ENCODE assay signal across 1 cellular context in the genomic region with DNA sequence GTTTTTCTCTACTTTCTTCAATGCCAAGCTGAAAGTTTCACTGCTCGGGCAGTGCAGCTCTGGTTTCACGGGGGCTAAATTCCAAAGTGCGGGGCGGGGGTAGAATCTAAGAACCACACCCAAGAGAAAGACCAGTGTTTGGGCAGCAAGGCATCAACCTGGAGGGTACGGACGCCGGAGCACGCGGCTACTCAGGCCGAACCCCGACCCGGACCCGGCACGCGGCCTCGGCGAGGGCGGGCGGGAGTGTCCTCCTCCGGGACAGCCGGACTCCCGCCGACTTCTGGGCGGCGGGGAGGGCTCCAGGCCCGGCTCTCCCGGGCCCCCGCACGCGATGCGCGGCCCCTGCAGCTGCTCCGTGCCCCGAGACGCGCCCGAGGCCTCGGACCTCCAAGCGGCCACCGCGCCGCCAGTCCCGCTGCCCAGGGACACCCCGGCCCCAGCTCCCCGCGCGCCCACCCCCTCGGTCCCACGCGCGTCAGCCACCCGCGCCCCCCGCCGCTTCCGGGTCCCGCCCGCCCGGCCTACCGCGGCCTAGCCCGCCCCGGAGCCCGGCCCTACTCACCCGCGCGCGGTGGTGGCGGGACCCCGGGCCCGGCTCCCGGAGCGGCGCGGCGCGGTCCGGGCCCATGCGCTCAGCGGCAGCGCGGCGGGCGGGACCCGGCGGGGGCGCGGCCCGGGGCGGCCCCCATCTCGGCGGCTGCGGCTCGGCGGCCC.
TF ChIP-seq lines count a peak whose summit lies in the region.

No MANE protein-coding gene starts in this region.

TF ChIP-seq in H1, 55 proteins besides CTCF, POLR2A, EP300 and RAD21:
- TF ChIP-seq KDM5A (IDR thresholded peaks at IDR 0.05; ENCODE audit: low read length) (no peak), SIN3A (conservative IDR thresholded peaks at IDR 0.05 in 1 of 2, IDR thresholded peaks at IDR 0.05 in 1 of 2; ENCODE audit: low read depth in 1 of 2, low read length in 2 of 2) (no peak), POLR2AphosphoS5 (IDR thresholded peaks at IDR 0.05; ENCODE audit: low read depth, low read length) (0 out of 2 replicates have a peak, but pooled peaks have one; percentile 23), GABPA (IDR thresholded peaks at IDR 0.05; ENCODE audit: borderline replicate concordance, insufficient read depth, low read length) (no peak), SRF (IDR thresholded peaks at IDR 0.05; ENCODE audit: low read depth, low read length) (no peak), KDM4A (IDR thresholded peaks at IDR 0.05; ENCODE audit: low read depth, low read length, severe bottlenecking) (peak; percentile 62), GTF2F1 (IDR thresholded peaks at IDR 0.05; ENCODE audit: borderline replicate concordance, low read depth, low read length) (no peak), RFX5 (IDR thresholded peaks at IDR 0.05; ENCODE audit: borderline replicate concordance, low read depth, low read length) (no peak), POU5F1 (IDR thresholded peaks at IDR 0.05; ENCODE audit: low read depth, low read length) (no peak), SAP30 (IDR thresholded peaks at IDR 0.05; ENCODE audit: insufficient read depth, insufficient replicate concordance, low read length) (no peak), JUND (IDR thresholded peaks at IDR 0.05; ENCODE audit: low read length) (no peak), SIRT6 (IDR thresholded peaks at IDR 0.05; ENCODE audit: low read length) (no peak), RNF2 (IDR thresholded peaks at IDR 0.05; ENCODE audit: borderline replicate concordance, low read depth, low read length, missing control alignments, poor library complexity, severe bottlenecking) (no peak), EGR1 (IDR thresholded peaks at IDR 0.05; ENCODE audit: borderline replicate concordance, low read depth, low read length) (no peak), RBBP5 (IDR thresholded peaks at IDR 0.05; ENCODE audit: borderline replicate concordance, low read depth, low read length) (peak; percentile 55; the same call in 1 of the 2 replicates)
- TF ChIP-seq, protein P1, sequence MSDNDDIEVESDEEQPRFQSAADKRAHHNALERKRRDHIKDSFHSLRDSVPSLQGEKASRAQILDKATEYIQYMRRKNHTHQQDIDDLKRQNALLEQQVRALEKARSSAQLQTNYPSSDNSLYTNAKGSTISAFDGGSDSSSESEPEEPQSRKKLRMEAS (IDR thresholded peaks at IDR 0.05): peak; percentile 90
- TF ChIP-seq, protein P2, sequence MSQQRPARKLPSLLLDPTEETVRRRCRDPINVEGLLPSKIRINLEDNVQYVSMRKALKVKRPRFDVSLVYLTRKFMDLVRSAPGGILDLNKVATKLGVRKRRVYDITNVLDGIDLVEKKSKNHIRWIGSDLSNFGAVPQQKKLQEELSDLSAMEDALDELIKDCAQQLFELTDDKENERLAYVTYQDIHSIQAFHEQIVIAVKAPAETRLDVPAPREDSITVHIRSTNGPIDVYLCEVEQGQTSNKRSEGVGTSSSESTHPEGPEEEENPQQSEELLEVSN (IDR thresholded peaks at IDR 0.05): peak; percentile 82
